9 cellular contexts compared by ENCODE assay signal in the genomic region with DNA sequence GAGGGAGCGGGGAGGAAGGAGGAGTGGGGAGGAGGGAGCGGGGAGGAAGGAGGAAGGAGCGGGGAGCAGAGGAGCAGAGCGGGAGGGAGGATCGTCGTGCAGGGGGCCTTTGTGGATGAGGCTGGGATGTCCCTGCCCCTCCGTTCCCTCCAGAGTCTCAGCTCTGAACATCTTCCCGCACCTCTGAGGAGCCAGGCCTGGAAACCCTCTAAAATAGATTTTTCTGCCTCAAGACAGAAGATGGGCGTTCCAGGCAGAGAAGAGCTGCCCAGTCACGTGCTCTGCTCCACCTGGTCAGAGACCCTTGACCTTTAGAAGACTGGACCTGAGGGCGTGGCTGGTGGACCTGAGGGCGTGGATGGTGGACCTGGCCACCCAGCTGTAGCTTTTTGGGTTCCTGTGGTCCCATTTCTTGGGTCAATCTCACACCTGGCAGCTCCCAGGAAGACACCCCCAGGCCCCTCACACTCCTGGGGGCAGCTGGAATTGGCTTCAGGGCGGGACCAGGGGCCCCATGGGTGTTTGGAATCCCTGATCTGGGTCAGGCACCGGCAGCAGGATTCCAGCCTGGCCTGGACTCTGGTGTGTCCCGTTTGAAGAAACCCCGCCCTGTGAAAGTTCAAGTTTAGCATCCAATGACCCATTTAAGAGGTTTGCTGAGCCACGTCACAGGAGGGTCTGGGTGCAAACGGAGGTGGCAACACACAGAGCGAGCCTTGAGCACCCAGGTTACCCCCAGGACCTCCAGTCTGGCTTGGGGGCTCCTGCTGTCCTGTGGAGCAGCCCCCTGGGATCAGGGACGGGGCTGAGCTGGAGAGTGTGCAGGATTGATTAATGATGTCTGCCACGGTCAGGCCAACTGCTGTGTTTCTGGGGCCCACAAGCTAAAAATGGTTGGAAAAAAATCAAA.
DNase-seq lines count a peak whose midpoint lies in the region; ATAC-seq and TF ChIP-seq lines count a peak whose summit lies in the region.
"Had no signal": no experiment of that assay in that cellular context is flagged by ENCODE, and none has a peak within 500 bp of the region (broad histone marks: within the 10 kb centered on the region; RNA-seq: fewer than 3 reads in every experiment).

No MANE protein-coding gene starts in this region.

- TF ChIP-seq CTCF in GM10266 (IDR thresholded peaks at IDR 0.05; ENCODE audit: control insufficient read depth, insufficient read depth, low read depth, missing control alignments): no peak

- peaks cover 20 to 27% of the 10 kb centered on the region in 2 donors for H3K27me3 Mint-ChIP-seq in stimulated activated naive B cell treated with anti-CD40 and anti-IgM and Interleukin-4, amounts not matched to agents 10 μg/mL and 1 μg/mL and 100 μg/mL, for 72 hours

- peaks cover 2% of the 10 kb centered on the region; the same call in 1 of the 2 replicates for H3K9me3 ChIP-seq in MG63
- H3K9me3 ChIP-seq in effector memory CD4-positive, alpha-beta T cell (ENCODE audit: control insufficient read depth, low read length): no peaks in the 10 kb centered on the region

- peak overlapping the region; percentile 21 to 25 for H3K4me3 Mint-ChIP-seq in stimulated activated naive B cell treated with anti-CD40 and anti-IgM and Interleukin-4, amounts not matched to agents 10 μg/mL and 1 μg/mL and 100 μg/mL, for 72 hours

- H3K4me3 ChIP-seq in MG63: no peak overlapping the region
- no peak overlapping the region for H3K4me3 ChIP-seq in effector memory CD4-positive, alpha-beta T cell (ENCODE audit: insufficient read depth, low read depth, low read length, poor library complexity, severe bottlenecking)

- peaks cover 3% of the 10 kb centered on the region for H3K4me1 ChIP-seq in effector memory CD4-positive, alpha-beta T cell (ENCODE audit: control insufficient read depth, insufficient read depth, low read length, poor library complexity, severe bottlenecking)

- peaks cover 5 to 8% of the 10 kb centered on the region in 2 donors for H3K4me1 Mint-ChIP-seq in stimulated activated naive B cell treated with anti-CD40 and anti-IgM and Interleukin-4, amounts not matched to agents 10 μg/mL and 1 μg/mL and 100 μg/mL, for 72 hours

- no peak for ATAC-seq in stimulated activated naive B cell treated with anti-CD40 and anti-IgM and Interleukin-4, amounts not matched to agents 10 μg/mL and 1 μg/mL and 100 μg/mL, for 72 hours (replicated peaks)
- ATAC-seq in HG03469 (IDR thresholded peaks at IDR 0.05; ENCODE audit: unreplicated experiment): no peak
- ATAC-seq in GM21526 (IDR thresholded peaks at IDR 0.05; ENCODE audit: low FRiP score, unreplicated experiment): no peak

- no peaks in the 10 kb centered on the region for H3K36me3 ChIP-seq in MG63
- no peaks in the 10 kb centered on the region for H3K36me3 ChIP-seq in effector memory CD4-positive, alpha-beta T cell (ENCODE audit: control insufficient read depth, insufficient read depth, low read length)

- peaks cover 3 to 4% of the 10 kb centered on the region in 2 donors for H3K36me3 Mint-ChIP-seq in stimulated activated naive B cell treated with anti-CD40 and anti-IgM and Interleukin-4, amounts not matched to agents 10 μg/mL and 1 μg/mL and 100 μg/mL, for 72 hours

- H3K27me3 ChIP-seq in MG63: peaks cover 18% of the 10 kb centered on the region
- H3K27me3 ChIP-seq in effector memory CD4-positive, alpha-beta T cell (replicated peaks; ENCODE audit: control insufficient read depth, insufficient read depth, low read length, poor library complexity, severe bottlenecking): no peaks in the 10 kb centered on the region

- H3K27ac ChIP-seq in effector memory CD4-positive, alpha-beta T cell (ENCODE audit: insufficient read depth, low read length, poor library complexity, severe bottlenecking): peak overlapping the region; percentile 84

- DNase-seq in stimulated activated naive CD4-positive, alpha-beta T cell (lab: John Stamatoyannopoulos, UW): peak; percentile 19 to 58 (median 52)
- no peak for DNase-seq in stimulated activated naive CD4-positive, alpha-beta T cell treated with Interleukin-2 at 50 U/mL for 16 hours (lab: John Stamatoyannopoulos, UW)
- DNase-seq in MG63 (peak; percentile 25), GM10266 (ENCODE audit: extremely low spot score) (no peak)
- DNase-seq in effector memory CD4-positive, alpha-beta T cell: peak in 2 of 3 donors; percentile 16 to 21
- DNase-seq in stimulated activated naive B cell treated with anti-CD40 and anti-IgM and Interleukin-4, amounts not matched to agents 10 μg/mL and 1 μg/mL and 100 μg/mL, for 72 hours: no peak
- DNase-seq: midbrain had no signal

- peaks cover 4 to 10% of the 10 kb centered on the region in 2 donors for H3K9me3 Mint-ChIP-seq in stimulated activated naive B cell treated with anti-CD40 and anti-IgM and Interleukin-4, amounts not matched to agents 10 μg/mL and 1 μg/mL and 100 μg/mL, for 72 hours

- peak overlapping the region; percentile 37 for H3K27ac Mint-ChIP-seq in stimulated activated naive B cell treated with anti-CD40 and anti-IgM and Interleukin-4, amounts not matched to agents 10 μg/mL and 1 μg/mL and 100 μg/mL, for 72 hours

Comparison
In these comparisons a context has a peak if more than half of its experiments do, and no peak if none do; other contexts are left out.
1. DNase-seq: peak in stimulated activated naive CD4-positive, alpha-beta T cell (6 of 6), MG63 (single experiment) and effector memory CD4-positive, alpha-beta T cell (2 of 3); none in stimulated activated naive CD4-positive, alpha-beta T cell treated with Interleukin-2 at 50 U/mL for 16 hours (single experiment), stimulated activated naive B cell treated with anti-CD40 and anti-IgM and Interleukin-4, amounts not matched to agents 10 μg/mL and 1 μg/mL and 100 μg/mL, for 72 hours (single experiment) and GM10266 (single experiment).